In the genomic region with DNA sequence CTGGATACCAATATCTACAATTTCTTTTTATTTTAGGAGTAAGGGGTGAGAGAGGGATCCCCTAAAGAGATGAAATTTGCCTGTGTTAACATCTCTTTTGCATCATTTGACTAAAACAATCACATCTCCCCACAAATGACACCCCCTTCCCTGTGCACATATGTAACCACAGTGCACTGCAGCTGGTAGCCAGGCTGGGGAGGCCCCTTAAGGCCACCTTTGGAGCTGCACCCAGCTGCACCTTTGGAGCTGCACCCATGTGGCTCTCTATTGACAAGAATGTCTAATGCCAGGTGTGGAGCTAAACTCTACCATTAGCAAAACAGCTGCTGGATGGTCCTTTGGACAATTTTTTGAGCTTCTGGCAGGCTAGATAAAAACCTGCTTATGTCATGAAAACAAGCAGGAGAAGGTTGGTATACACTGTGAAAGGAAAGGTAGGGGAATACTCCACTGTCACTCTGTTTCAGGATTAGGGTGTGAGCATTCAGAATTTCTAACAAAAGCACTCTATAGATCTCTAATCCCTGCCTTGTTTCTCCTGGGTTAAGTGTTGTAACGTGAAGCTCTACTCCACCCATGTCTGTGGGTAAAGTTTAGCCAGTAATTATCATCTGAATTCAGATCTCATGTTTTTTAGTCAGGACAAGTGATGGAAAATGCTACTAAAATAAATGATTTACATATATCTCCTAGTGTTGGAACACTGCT, we compare ENCODE assay signal across 8 cellular contexts. TPM values are rescaled to one million over a fixed set of nuclear protein-coding genes. Genes with fewer than 3 reads are reported as not detected.
DNase-seq lines count a peak whose midpoint lies in the region; ATAC-seq, FAIRE-seq and TF ChIP-seq lines count a peak whose summit lies in the region.

No MANE protein-coding gene starts in this region.

- H3K4me1 ChIP-seq in body of pancreas (no peaks in the 10 kb centered on the region), upper lobe of right lung (no peaks in the 10 kb centered on the region)

- TF ChIP-seq POLR2A in body of pancreas (IDR thresholded peaks at IDR 0.05) = no peak

- intact Hi-C loops in body of pancreas (cut with DNase I) (no loop called here), upper lobe of right lung (cut with DNase I) (no loop called here)

- H3K9me3 ChIP-seq in body of pancreas = no peaks in the 10 kb centered on the region
- no peaks in the 10 kb centered on the region for H3K9me3 ChIP-seq in upper lobe of right lung

- H3K27ac ChIP-seq in body of pancreas (no peak overlapping the region), upper lobe of right lung (no peak overlapping the region)

- DNase-seq in body of pancreas = peak in 1 of 4 donors; percentile 39
- DNase-seq in upper lobe of right lung = no peak
- no peak for DNase-seq in omental fat pad (ENCODE audit: low spot score)
- no peak for DNase-seq in RCC 7860 (ENCODE audit: low spot score)

- whole genome bisulfite sequencing in body of pancreas, 2 donors = 50 to 74% methylated on average over 1 of the region's 1 CpG

- no peak overlapping the region for H3K4me3 ChIP-seq in body of pancreas
- no peak overlapping the region for H3K4me3 ChIP-seq in upper lobe of right lung

- H3K27me3 ChIP-seq in body of pancreas (no peaks in the 10 kb centered on the region), upper lobe of right lung (no peaks in the 10 kb centered on the region)

- H3K36me3 ChIP-seq in body of pancreas (replicated peaks in 1 of 2; ENCODE audit: insufficient read depth in 1 of 2, low read depth in 2 of 2) (no peaks in the 10 kb centered on the region), upper lobe of right lung (no peaks in the 10 kb centered on the region)

- peak; percentile 78 for ATAC-seq in GM19467 (IDR thresholded peaks at IDR 0.05; ENCODE audit: unreplicated experiment)
- peak; percentile 79 for ATAC-seq in HG03460 (IDR thresholded peaks at IDR 0.05; ENCODE audit: unreplicated experiment)
- ATAC-seq in body of pancreas = peak; percentile 38
- ATAC-seq in upper lobe of right lung = peak; percentile 50
- no peak for ATAC-seq in omental fat pad (ENCODE audit: low FRiP score)
- ATAC-seq in HG02840 (IDR thresholded peaks at IDR 0.05; ENCODE audit: low FRiP score, unreplicated experiment) = no peak

- FAIRE-seq in RCC 7860 (lab: Jason Lieb, UNC) = no peak

- TF ChIP-seq CTCF in GM12873 (IDR thresholded peaks at IDR 0.05; ENCODE audit: insufficient read depth, low read depth, low read length, missing control alignments) (peak; percentile 54), body of pancreas (IDR thresholded peaks at IDR 0.05) (peak in 2 of 7 experiments; percentile 18 to 22), upper lobe of right lung (IDR thresholded peaks at IDR 0.05) (peak; percentile 23), omental fat pad (IDR thresholded peaks at IDR 0.05) (no peak)

RNA-seq across cellular contexts. Expression of gene TFG, which starts 52.1 kb away (rescaled TPM):
- total RNA-seq in body of pancreas (10 to 100 TPM; 46.1 to 55.8 TPM), upper lobe of right lung (59.6 TPM), omental fat pad (100 to 1,000 TPM in 1 of 4 donors, 10 to 100 TPM in 3; 59.3 to 108 (median 91.3) TPM)

Comparison
In these comparisons a context has a peak if more than half of its experiments do, and no peak if none do; other contexts are left out.
1. CTCF ChIP-seq: peak in GM12873 (single experiment) and upper lobe of right lung (single experiment); none in omental fat pad (0 of 3).
2. ATAC-seq: peak in GM19467 (single experiment), HG03460 (single experiment), body of pancreas (single experiment) and upper lobe of right lung (single experiment); none in omental fat pad (single experiment) and HG02840 (single experiment).